Comparison of ENCODE assay signal across 21 cellular contexts in the genomic region with DNA sequence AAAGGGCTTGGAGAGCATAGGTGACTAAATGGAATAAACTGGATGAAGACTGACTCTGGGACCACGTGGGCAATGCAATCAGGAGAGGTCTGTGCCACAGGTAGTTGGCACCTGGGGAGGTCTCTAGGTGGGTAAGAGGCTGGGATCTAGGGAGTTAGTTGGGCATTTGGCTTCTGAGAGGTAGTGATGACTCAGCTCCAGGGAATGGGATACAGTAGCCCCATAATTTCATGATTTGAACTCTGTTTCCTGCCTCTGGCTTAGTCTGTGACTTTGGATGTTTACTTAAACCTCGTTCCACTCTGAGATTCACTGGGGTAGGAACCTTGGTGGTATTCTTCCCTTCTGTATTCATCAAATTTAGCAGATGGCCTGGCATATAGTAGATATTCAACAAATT.
DNase-seq lines count a peak whose midpoint lies in the region; ATAC-seq, FAIRE-seq and TF ChIP-seq lines count a peak whose summit lies in the region.
"Had no signal": no experiment of that assay in that cellular context is flagged by ENCODE, and none has a peak within 500 bp of the region (broad histone marks: within the 10 kb centered on the region; RNA-seq: fewer than 3 reads in every experiment).

No MANE protein-coding gene starts in this region.

- no peak overlapping the region for H2BK5ac ChIP-seq in neuronal stem cell (ENCODE audit: low read length)

- H3K4ac ChIP-seq in neuronal stem cell (ENCODE audit: low read length): no peak overlapping the region

- H3K9me3 Mint-ChIP-seq in CD14-positive monocyte (peaks cover 0 to 6% (median 1%) of the 10 kb centered on the region in 7 donors), chondrocyte (ENCODE audit: low read depth) (no peaks in the 10 kb centered on the region)
- H3K9me3 Mint-ChIP-seq: CD8-positive, alpha-beta T cell had no signal

- no peak overlapping the region for H2BK15ac ChIP-seq in neuronal stem cell (ENCODE audit: low read length)

- H3K79me1 ChIP-seq in neuronal stem cell (ENCODE audit: low read depth, low read length): no peaks in the 10 kb centered on the region

- no peaks in the 10 kb centered on the region for H3K27me3 ChIP-seq in foreskin keratinocyte
- no peaks in the 10 kb centered on the region for H3K27me3 ChIP-seq in neuronal stem cell (ENCODE audit: control insufficient read depth in 3 of 3, insufficient read depth in 3 of 3, low read depth in 1 of 3, low read length in 3 of 3)

- no peak overlapping the region for H3K14ac ChIP-seq in neuronal stem cell (ENCODE audit: low read length)

- FAIRE-seq in urothelium cell line (lab: Jason Lieb, UNC): no peak
- FAIRE-seq: A549, GM12878, GM19239, HTR-8/SVneo had no signal

- H3K27ac ChIP-seq in foreskin keratinocyte (no peak overlapping the region), neuronal stem cell (replicated peaks; ENCODE audit: low read length) (no peak overlapping the region)
- H3K27ac ChIP-seq: 22Rv1, A549, C4-2B, HL-60 had no signal

- WGBS in neuronal stem cell (ENCODE audit: extremely low coverage in 2 of 2, insufficient read length in 2 of 2, insufficient replicate concordance in 1 of 2), 2 donors: no CpG with 5 or more reads among the region's 2 CpGs

- H2BK120ac ChIP-seq in neuronal stem cell (ENCODE audit: low read depth, low read length): no peak overlapping the region

- H3K4me3 Mint-ChIP-seq in CD14-positive monocyte (no peak overlapping the region), chondrocyte (ENCODE audit: unreplicated experiment) (no peak overlapping the region)
- H3K4me3 Mint-ChIP-seq: CD8-positive, alpha-beta T cell had no signal

- H2AFZ ChIP-seq in neuronal stem cell (ENCODE audit: low read length): no peak overlapping the region

- H3K18ac ChIP-seq in neuronal stem cell (ENCODE audit: low read length): no peak overlapping the region

- H3K27ac Mint-ChIP-seq in CD14-positive monocyte (peak overlapping the region in 1 of 7 donors; percentile 9), chondrocyte (ENCODE audit: unreplicated experiment) (no peak overlapping the region)
- H3K27ac Mint-ChIP-seq: CD8-positive, alpha-beta T cell had no signal

- H3K9ac ChIP-seq in neuronal stem cell (ENCODE audit: low read depth, low read length, poor library complexity): no peak overlapping the region

- DNase-seq in EH (ENCODE audit: low read depth) (peak; percentile 14), NCI-H69 (lab: John Stamatoyannopoulos, UW) (peak; percentile 42), foreskin keratinocyte (no peak), urothelium cell line (ENCODE audit: low spot score) (peak; percentile 13), CD14-positive monocyte (ENCODE audit: low spot score) (no peak), neuronal stem cell (ENCODE audit: low spot score) (no peak), chondrocyte (ENCODE audit: low spot score) (no peak)
- DNase-seq: AML-193; Calu3; CD8-positive, alpha-beta T cell; DMS79 treated with DMSO at 0.1 percent for 48 hours; EL; HCEC 1CT; IMR-90 had no signal

- no peak overlapping the region for H4K91ac ChIP-seq in neuronal stem cell (ENCODE audit: low read depth, low read length, poor library complexity)

- H2BK12ac ChIP-seq in neuronal stem cell (ENCODE audit: low read length): no peak overlapping the region

- H3K4me1 ChIP-seq in foreskin keratinocyte (peaks cover 19% of the 10 kb centered on the region), neuronal stem cell (ENCODE audit: control insufficient read depth in 2 of 2, insufficient read depth in 1 of 2, low read depth in 1 of 2, low read length in 2 of 2) (peaks cover 0 to 3% of the 10 kb centered on the region in 2 donors)
- H3K4me1 ChIP-seq: A549 had no signal

- H4K8ac ChIP-seq in neuronal stem cell (ENCODE audit: low read depth, low read length): no peak overlapping the region

- H3K4me3 ChIP-seq in neuronal stem cell (ENCODE audit: low read length in 2 of 2): no peak overlapping the region
- H3K4me3 ChIP-seq: A549, GM12878 had no signal

- H3K27me3 Mint-ChIP-seq in CD14-positive monocyte (ENCODE audit: low read depth in 3 of 3): peaks cover 0 to 8% (median 1%) of the 10 kb centered on the region in 3 donors
- no peaks in the 10 kb centered on the region for H3K27me3 Mint-ChIP-seq in chondrocyte (ENCODE audit: low read depth)

- H3K36me3 Mint-ChIP-seq in CD14-positive monocyte (no peaks in the 10 kb centered on the region), chondrocyte (ENCODE audit: low read depth) (no peaks in the 10 kb centered on the region)
- H3K36me3 Mint-ChIP-seq: CD8-positive, alpha-beta T cell had no signal

- H3K23ac ChIP-seq in neuronal stem cell (ENCODE audit: low read depth, low read length, poor library complexity): no peak overlapping the region

- intact Hi-C loops in CD14-positive monocyte (cut with micrococcal nuclease): no loop called here

- H3K36me3 ChIP-seq in neuronal stem cell (replicated peaks in 1 of 2; ENCODE audit: control insufficient read depth in 2 of 2, insufficient read depth in 2 of 2, low read length in 2 of 2): no peaks in the 10 kb centered on the region

- ATAC-seq in foreskin keratinocyte: peak; percentile 81
- ATAC-seq: A549; CD8-positive, alpha-beta T cell; GM12878 had no signal

- TF ChIP-seq CTCF in foreskin keratinocyte (conservative IDR thresholded peaks at IDR 0.05) (no peak), CD14-positive monocyte (IDR thresholded peaks at IDR 0.05) (no peak), chondrocyte (IDR thresholded peaks at IDR 0.05) (no peak)

- no peaks in the 10 kb centered on the region for H3K9me3 ChIP-seq in neuronal stem cell (replicated peaks in 1 of 2; ENCODE audit: control insufficient read depth in 2 of 2, insufficient read depth in 1 of 2, low read depth in 1 of 2, low read length in 2 of 2)
- H3K9me3 ChIP-seq: A549 had no signal

- H2AK5ac ChIP-seq in neuronal stem cell (ENCODE audit: low read depth, low read length): no peak overlapping the region

- H3K4me1 Mint-ChIP-seq in CD14-positive monocyte: no peaks in the 10 kb centered on the region
- H3K4me1 Mint-ChIP-seq in chondrocyte (ENCODE audit: low read depth): no peaks in the 10 kb centered on the region

- no peak overlapping the region for H3K4me2 ChIP-seq in neuronal stem cell (ENCODE audit: insufficient read depth, low read length, poor library complexity, severe bottlenecking)
- H3K4me2 ChIP-seq: A549 had no signal

Comparison
In these comparisons a context has a peak if more than half of its experiments do, and no peak if none do; other contexts are left out.
1. DNase-seq: peak in EH (single experiment), NCI-H69 (single experiment) and urothelium cell line (single experiment); none in foreskin keratinocyte (0 of 2), CD14-positive monocyte (single experiment), neuronal stem cell (single experiment) and chondrocyte (single experiment).